In genomic region chr5:73387630-73388370, GRCh38 we compare ENCODE assay signal across 8 cellular contexts.
DNase-seq lines count a peak whose midpoint lies in the region; ATAC-seq and TF ChIP-seq lines count a peak whose summit lies in the region.

No MANE protein-coding gene starts in this region.

- peaks cover 20 to 45% (median 34%) of the 10 kb centered on the region in 4 donors for H3K4me1 Mint-ChIP-seq in CD4-positive, alpha-beta memory T cell
- H3K4me1 Mint-ChIP-seq in naive B cell: peaks cover 0 to 5% (median 2%) of the 10 kb centered on the region in 3 donors

- intact Hi-C loops in CD4-positive, alpha-beta memory T cell (cut with micrococcal nuclease): loop anchor here (1.0 to 5.0 kb wide), 2 partner anchors 35 to 64 kb away; no protein-coding TSS in a partner anchor

- peak; percentile 80 to 85 (median 82) for DNase-seq in CD4-positive, alpha-beta memory T cell
- DNase-seq in RWPE2 (ENCODE audit: low spot score): no peak
- DNase-seq in naive B cell: no peak
- no peak for DNase-seq in SKM-1 treated with dmso at 0.1 percent for 144 hours (lab: John Stamatoyannopoulos, UW; ENCODE audit: unreplicated experiment)
- DNase-seq in NCI-H1048 (lab: John Stamatoyannopoulos, UW): no peak
- no peak for DNase-seq in ureter (ENCODE audit: low spot score)

- ATAC-seq in GM19023 (IDR thresholded peaks at IDR 0.05; ENCODE audit: unreplicated experiment): peak; percentile 88
- ATAC-seq in HG03066 (IDR thresholded peaks at IDR 0.05; ENCODE audit: low read depth, unreplicated experiment): peak; percentile 92
- ATAC-seq in RWPE2 (ENCODE audit: low read depth): 0 out of 3 replicates have a peak, but pooled peaks have one; percentile 29
- ATAC-seq in naive B cell (ENCODE audit: low read depth in 2 of 2): peak; percentile 21 to 56

- TF ChIP-seq CTCF in RWPE2 (IDR thresholded peaks at IDR 0.05; ENCODE audit: poor library complexity, severe bottlenecking): no peak

- peaks cover 34% of the 10 kb centered on the region for H3K4me1 ChIP-seq in CD4-positive, alpha-beta memory T cell (ENCODE audit: insufficient read depth, low read length)
- no peaks in the 10 kb centered on the region for H3K4me1 ChIP-seq in RWPE2 (ENCODE audit: insufficient read depth, poor library complexity, severe bottlenecking)

- H3K27me3 Mint-ChIP-seq in CD4-positive, alpha-beta memory T cell: peaks cover 6 to 10% of the 10 kb centered on the region in 2 donors
- peaks cover 50 to 55% (median 51%) of the 10 kb centered on the region in 3 donors for H3K27me3 Mint-ChIP-seq in naive B cell

- peak overlapping the region; percentile 56 to 81 (median 71) for H3K4me3 Mint-ChIP-seq in CD4-positive, alpha-beta memory T cell
- no peak overlapping the region for H3K4me3 Mint-ChIP-seq in naive B cell

- H3K4me3 ChIP-seq in CD4-positive, alpha-beta memory T cell (ENCODE audit: low read length in 2 of 2): peak overlapping the region in 1 of 2 donors; percentile 3
- no peak overlapping the region for H3K4me3 ChIP-seq in RWPE2 (ENCODE audit: severe bottlenecking)

- H3K9me3 ChIP-seq in CD4-positive, alpha-beta memory T cell (ENCODE audit: control insufficient read depth in 1 of 2, low read length in 2 of 2): peaks cover 0 to 9% of the 10 kb centered on the region in 2 donors
- H3K9me3 ChIP-seq in RWPE2 (ENCODE audit: severe bottlenecking): peaks cover 15% of the 10 kb centered on the region

- H3K27me3 ChIP-seq in CD4-positive, alpha-beta memory T cell (ENCODE audit: insufficient read depth, low read length): peaks cover 8% of the 10 kb centered on the region
- no peaks in the 10 kb centered on the region for H3K27me3 ChIP-seq in RWPE2 (ENCODE audit: insufficient read depth, poor library complexity, severe bottlenecking)

- H3K36me3 Mint-ChIP-seq in CD4-positive, alpha-beta memory T cell: no peaks in the 10 kb centered on the region
- H3K36me3 Mint-ChIP-seq in naive B cell: peaks cover 15 to 25% of the 10 kb centered on the region in 2 donors

- H3K36me3 ChIP-seq in CD4-positive, alpha-beta memory T cell (ENCODE audit: insufficient read depth, low read length): no peaks in the 10 kb centered on the region
- no peaks in the 10 kb centered on the region for H3K36me3 ChIP-seq in RWPE2 (ENCODE audit: low read depth)

- peaks cover 0 to 29% (median 17%) of the 10 kb centered on the region in 8 donors for H3K9me3 Mint-ChIP-seq in CD4-positive, alpha-beta memory T cell
- peaks cover 8 to 37% (median 29%) of the 10 kb centered on the region in 7 donors for H3K9me3 Mint-ChIP-seq in naive B cell

- POLR2A ChIA-PET in CD4-positive, alpha-beta memory T cell (lab: Charles Lee; ENCODE audit: partially characterized antibody): interaction anchor here (0.7 to 2.6 kb wide), 11 partner anchors 9 to 172 kb away, joined by 3 to 14 read pairs (median 6); partner anchors contain the start of genes BTF3 and FOXD1

- H3K27ac Mint-ChIP-seq in CD4-positive, alpha-beta memory T cell: peak overlapping the region in 6 of 7 donors; percentile 17 to 79 (median 49)
- H3K27ac Mint-ChIP-seq in naive B cell: no peak overlapping the region

- H3K27ac ChIP-seq in CD4-positive, alpha-beta memory T cell (ENCODE audit: low read depth, low read length): no peak overlapping the region
- H3K27ac ChIP-seq in RWPE2 (ENCODE audit: poor library complexity, severe bottlenecking): no peak overlapping the region

- CTCF ChIA-PET in CD4-positive, alpha-beta memory T cell (lab: Charles Lee; ENCODE audit: partially characterized antibody): interaction anchor here (0.9 to 2.3 kb wide), 10 partner anchors 10 to 171 kb away, joined by 3 to 6 read pairs (median 4); partner anchors contain the start of gene FOXD1

Comparison
In these comparisons a context has a peak if more than half of its experiments do, and no peak if none do; other contexts are left out.
1. DNase-seq: peak in CD4-positive, alpha-beta memory T cell (5 of 5); none in RWPE2 (single experiment), naive B cell (single experiment), SKM-1 treated with dmso at 0.1 percent for 144 hours (single experiment), NCI-H1048 (single experiment) and ureter (single experiment).
2. H3K27ac Mint-ChIP-seq: peak in CD4-positive, alpha-beta memory T cell (6 of 7); none in naive B cell (0 of 6).
3. H3K4me3 Mint-ChIP-seq: peak in CD4-positive, alpha-beta memory T cell (8 of 8); none in naive B cell (0 of 8).
4. ATAC-seq: peak in every context shown above with its lines; median percentile 92 in HG03066; 88 in GM19023; 38 in naive B cell; 29 in RWPE2.